Comparison of ENCODE assay signal across 26 cellular contexts in the genomic region with DNA sequence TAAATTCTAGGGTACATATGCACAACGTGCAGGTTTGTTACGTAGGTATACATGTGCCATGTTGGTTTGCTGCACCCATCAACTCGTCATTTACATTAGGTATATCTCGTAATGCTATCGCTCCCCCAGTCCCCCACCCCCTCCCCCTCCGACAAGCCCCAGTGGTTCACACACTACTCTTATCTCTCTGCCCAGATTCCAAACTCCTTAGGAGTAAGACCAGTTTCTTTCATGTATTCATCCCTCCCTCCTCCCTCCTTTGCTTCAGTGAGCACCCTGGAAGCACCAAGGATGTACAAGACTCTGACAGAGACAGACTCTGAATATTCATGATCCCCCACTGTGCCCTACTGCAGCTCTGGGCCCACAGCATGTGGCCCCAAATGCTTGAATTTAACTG.
DNase-seq lines count a peak whose midpoint lies in the region; ATAC-seq and TF ChIP-seq lines count a peak whose summit lies in the region.
"Had no signal": no experiment of that assay in that cellular context is flagged by ENCODE, and none has a peak within 500 bp of the region (broad histone marks: within the 10 kb centered on the region; RNA-seq: fewer than 3 reads in every experiment).

No MANE protein-coding gene starts in this region.

- H3K9me3 ChIP-seq in A673 (ENCODE audit: low read depth, low read length, poor library complexity, severe bottlenecking) = no peaks in the 10 kb centered on the region
- no peaks in the 10 kb centered on the region for H3K9me3 ChIP-seq in neural progenitor cell (ENCODE audit: low read depth)
- no peaks in the 10 kb centered on the region for H3K9me3 ChIP-seq in thyroid gland
- H3K9me3 ChIP-seq: BLaER1, SJCRH30 had no signal

- no peak overlapping the region for H2AFZ ChIP-seq in neural progenitor cell (replicated peaks)
- H2AFZ ChIP-seq: PC-9 had no signal

- intact Hi-C loops in A673 (cut with micrococcal nuclease; ENCODE audit: unreplicated experiment) (no loop called here), thyroid gland (cut with DNase I) (no loop called here)

- H3F3A ChIP-seq in neural progenitor cell (ENCODE audit: low read depth) = no peaks in the 10 kb centered on the region

- peak overlapping the region; percentile 32 for H3K4me2 ChIP-seq in neural progenitor cell
- H3K4me2 ChIP-seq: BLaER1, PC-9 had no signal

- H3K27me3 ChIP-seq in A673 (replicated peaks; ENCODE audit: insufficient read depth, low read depth, low read length, poor library complexity) = no peaks in the 10 kb centered on the region
- H3K27me3 ChIP-seq in neural progenitor cell = no peaks in the 10 kb centered on the region
- no peaks in the 10 kb centered on the region for H3K27me3 ChIP-seq in thyroid gland
- H3K27me3 ChIP-seq: BLaER1, SJCRH30 had no signal

- H3K9me3 Mint-ChIP-seq in neural progenitor cell = peaks cover 18% of the 10 kb centered on the region
- H3K9me3 Mint-ChIP-seq: IgD-negative memory B cell had no signal

- H3K9ac ChIP-seq in neural progenitor cell = no peak overlapping the region
- H3K9ac ChIP-seq: BLaER1 had no signal

- ATAC-seq in HG02970 (IDR thresholded peaks at IDR 0.05; ENCODE audit: low FRiP score, unreplicated experiment) (no peak), omental fat pad (ENCODE audit: low FRiP score) (no peak)
- ATAC-seq: Right ventricle myocardium inferior, SK-N-SH treated with all-trans-retinoic acid at 6 μM for 48 hours had no signal

- peaks cover 8% of the 10 kb centered on the region for H3K27me3 Mint-ChIP-seq in neural progenitor cell (ENCODE audit: insufficient read depth, low read depth)
- H3K27me3 Mint-ChIP-seq: CD4-positive, CD25-positive, alpha-beta regulatory T cell; IgD-negative memory B cell had no signal

- H3K4me3 ChIP-seq in A673 (ENCODE audit: low read depth, low read length, poor library complexity, severe bottlenecking) (no peak overlapping the region), neural progenitor cell (no peak overlapping the region), thyroid gland (replicated peaks in 1 of 3) (no peak overlapping the region)
- H3K4me3 ChIP-seq: BLaER1, PC-9, SJCRH30 had no signal

- H3K27ac Mint-ChIP-seq in neural progenitor cell = peak overlapping the region; percentile 18
- H3K27ac Mint-ChIP-seq: CD4-positive, CD25-positive, alpha-beta regulatory T cell; IgD-negative memory B cell had no signal

- no peak overlapping the region for H3K4me3 Mint-ChIP-seq in neural progenitor cell
- H3K4me3 Mint-ChIP-seq: CD4-positive, CD25-positive, alpha-beta regulatory T cell; H9; IgD-negative memory B cell had no signal

- H3K4me1 ChIP-seq in A673 (ENCODE audit: insufficient read depth, low read length, poor library complexity, severe bottlenecking) = no peaks in the 10 kb centered on the region
- peaks cover 21% of the 10 kb centered on the region for H3K4me1 ChIP-seq in neural progenitor cell
- H3K4me1 ChIP-seq in thyroid gland = no peaks in the 10 kb centered on the region
- H3K4me1 ChIP-seq: BLaER1, SJCRH30 had no signal

- peak; percentile 11 for DNase-seq in A673 (ENCODE audit: low spot score)
- DNase-seq in astrocyte of the hippocampus (ENCODE audit: low read depth, low spot score) = peak; percentile 30
- peak; percentile 38 for DNase-seq in islet precursor cell
- peak; percentile 44 for DNase-seq in neural progenitor cell (ENCODE audit: low spot score)
- DNase-seq in NCI-H82 treated with DMSO at 0.1 percent for 48 hours (lab: John Stamatoyannopoulos, UW; ENCODE audit: unreplicated experiment) = no peak
- DNase-seq in omental fat pad (ENCODE audit: low spot score) = no peak
- DNase-seq in thyroid gland = no peak
- DNase-seq: 8988T; CD4-positive, CD25-positive, alpha-beta regulatory T cell; DMS153; DND-41; H9; NCI-H1092; NCI-H1417 treated with DMSO at 0.1 percent for 48 hours; NCI-H187; NCI-H2171 treated with DMSO at 0.1 percent for 48 hours; NCI-H524 treated with DMSO at 0.1 percent for 48 hours; NCI-H774; NK-92 treated with Interleukin-12 subunit alpha and Interleukin-12 subunit beta, amount 100 ng/mL, for 24 hours; PC-9; SJCRH30 had no signal

- TF ChIP-seq POLR2A in thyroid gland (IDR thresholded peaks at IDR 0.05) = no peak

- peaks cover 33% of the 10 kb centered on the region for H3K36me3 Mint-ChIP-seq in neural progenitor cell
- H3K36me3 Mint-ChIP-seq: CD4-positive, CD25-positive, alpha-beta regulatory T cell had no signal

- H3K36me3 ChIP-seq in A673 (ENCODE audit: insufficient read depth, low read length, poor library complexity, severe bottlenecking) (no peaks in the 10 kb centered on the region), neural progenitor cell (no peaks in the 10 kb centered on the region), thyroid gland (no peaks in the 10 kb centered on the region)
- H3K36me3 ChIP-seq: BLaER1, SJCRH30 had no signal

- BruUV-seq in A673 (replicated peaks; lab: Mats Ljungman, UMichigan) = no TSS peak

- no peaks in the 10 kb centered on the region for H4K20me1 ChIP-seq in neural progenitor cell (ENCODE audit: low read depth)
- H4K20me1 ChIP-seq: BLaER1 had no signal

- H3K79me2 ChIP-seq in neural progenitor cell (ENCODE audit: low read depth) = no peaks in the 10 kb centered on the region

- no peak for TF ChIP-seq CTCF in A673 (conservative IDR thresholded peaks at IDR 0.05; ENCODE audit: low read depth, low read length)
- no peak for TF ChIP-seq CTCF in neural progenitor cell (IDR thresholded peaks at IDR 0.05)
- no peak for TF ChIP-seq CTCF in omental fat pad (IDR thresholded peaks at IDR 0.05)
- TF ChIP-seq CTCF in thyroid gland (IDR thresholded peaks at IDR 0.05) = no peak

- peaks cover 43% of the 10 kb centered on the region for H3K4me1 Mint-ChIP-seq in neural progenitor cell
- H3K4me1 Mint-ChIP-seq: CD4-positive, CD25-positive, alpha-beta regulatory T cell; IgD-negative memory B cell had no signal

- WGBS in thyroid gland, 2 donors = 66 to 85% methylated on average over 6 of the region's 6 CpGs

- POLR2A ChIA-PET in A673 (lab: Charles Lee; ENCODE audit: low non-redundant PET) = no interaction called here

- no peak overlapping the region for H3K27ac ChIP-seq in A673 (ENCODE audit: low read depth, low read length, poor library complexity, severe bottlenecking)
- no peak overlapping the region for H3K27ac ChIP-seq in neural progenitor cell
- no peak overlapping the region for H3K27ac ChIP-seq in thyroid gland
- H3K27ac ChIP-seq: BLaER1, PC-9, SJCRH30 had no signal

- CTCF ChIA-PET in A673 (lab: Charles Lee) = no interaction called here

Comparison
In these comparisons a context has a peak if more than half of its experiments do, and no peak if none do; other contexts are left out.
1. DNase-seq: peak in A673 (single experiment), astrocyte of the hippocampus (single experiment), islet precursor cell (single experiment) and neural progenitor cell (single experiment); none in NCI-H82 treated with DMSO at 0.1 percent for 48 hours (single experiment), omental fat pad (single experiment) and thyroid gland (0 of 2).